In genomic region chr1:21099034-21099868, GRCh38 we compare ENCODE assay signal across 1 cellular context.
A peak's percentile ranks its signal among the peaks of the same experiment; 100 is the strongest.
TF ChIP-seq lines count a peak whose summit lies in the region.

No MANE protein-coding gene starts in this region.

TF ChIP-seq in K562, 482 proteins besides CTCF, POLR2A, EP300 and RAD21 (continued from another document and continues in another):
- TF ChIP-seq EWSR1 (IDR thresholded peaks at IDR 0.05; ENCODE audit: borderline replicate concordance, low read depth, partially characterized antibody), result no peak
- no peak for TF ChIP-seq E2F8 (IDR thresholded peaks at IDR 0.05; ENCODE audit: low read depth, partially characterized antibody)
- TF ChIP-seq CEBPG (CRISPR knock-in tag; IDR thresholded peaks at IDR 0.05), result no peak
- peak; percentile 15 to 45; a peak in 1 of 4 replicates for TF ChIP-seq CEBPG (tag; conservative IDR thresholded peaks at IDR 0.05 in 1 of 2, IDR thresholded peaks at IDR 0.05 in 1 of 2)
- TF ChIP-seq NUFIP1 (IDR thresholded peaks at IDR 0.05; ENCODE audit: partially characterized antibody), result no peak
- no peak for TF ChIP-seq ZNF511 (CRISPR knock-in tag; IDR thresholded peaks at IDR 0.05)
- TF ChIP-seq MAFG (tag; conservative IDR thresholded peaks at IDR 0.05), result peak; percentile 85
- TF ChIP-seq MAFK (IDR thresholded peaks at IDR 0.05; ENCODE audit: low read length), result peak; percentile 57; the same call in 1 of the 2 replicates
- TF ChIP-seq CREB3 (tag; conservative IDR thresholded peaks at IDR 0.05; ENCODE audit: low read depth), result no peak
- TF ChIP-seq GTF2E2 (tag; IDR thresholded peaks at IDR 0.05), result 0 out of 2 replicates have a peak, but pooled peaks have one; percentile 28
- no peak for TF ChIP-seq MEF2D (tag; conservative IDR thresholded peaks at IDR 0.05; ENCODE audit: low read depth)
- no peak for TF ChIP-seq ZFP36 (IDR thresholded peaks at IDR 0.05; ENCODE audit: low read depth, low read length, partially characterized antibody)
- peak; percentile 66 for TF ChIP-seq RBM25 (IDR thresholded peaks at IDR 0.05; ENCODE audit: low read depth, low read length, severe bottlenecking)
- no peak for TF ChIP-seq IRF1 (CRISPR knock-in tag; IDR thresholded peaks at IDR 0.05; ENCODE audit: borderline replicate concordance)
- TF ChIP-seq ZNF217 (CRISPR knock-in tag; IDR thresholded peaks at IDR 0.05), result no peak
- TF ChIP-seq SNAPC5 (CRISPR knock-in tag; IDR thresholded peaks at IDR 0.05), result no peak
- peak; percentile 80 for TF ChIP-seq CEBPB (tag; IDR thresholded peaks at IDR 0.05)
- no peak for TF ChIP-seq ZKSCAN8 (CRISPR knock-in tag; IDR thresholded peaks at IDR 0.05)
- TF ChIP-seq ZBTB34 (CRISPR knock-in tag; IDR thresholded peaks at IDR 0.05), result no peak
- TF ChIP-seq ZEB2 (IDR thresholded peaks at IDR 0.05), result no peak
- TF ChIP-seq BRD4 (IDR thresholded peaks at IDR 0.05), result no peak
- peak; percentile 16; the same call in 1 of the 2 replicates for TF ChIP-seq JUND (IDR thresholded peaks at IDR 0.05; ENCODE audit: borderline replicate concordance, low read depth, low read length)
- no peak for TF ChIP-seq JUND (tag; IDR thresholded peaks at IDR 0.05; ENCODE audit: borderline replicate concordance, low read depth, low read length)
- TF ChIP-seq ZBTB33 (CRISPR knock-in tag; IDR thresholded peaks at IDR 0.05), result no peak
- TF ChIP-seq PBX2 (CRISPR knock-in tag; IDR thresholded peaks at IDR 0.05; ENCODE audit: low read depth), result no peak
- 0 out of 2 replicates have a peak, but pooled peaks have one; percentile 44 for TF ChIP-seq PBX2 (tag; conservative IDR thresholded peaks at IDR 0.05; ENCODE audit: low read depth)
- TF ChIP-seq TRIM24 (IDR thresholded peaks at IDR 0.05), result peak in 1 of 2 experiments; percentile 26; a peak in 1 of 4 replicates
- no peak for TF ChIP-seq HNRNPUL1 (IDR thresholded peaks at IDR 0.05; ENCODE audit: low read length)
- TF ChIP-seq SIN3B (IDR thresholded peaks at IDR 0.05; ENCODE audit: low read depth), result no peak
- peak; percentile 39; the same call in 1 of the 2 replicates for TF ChIP-seq NFE2L1 (tag; IDR thresholded peaks at IDR 0.05; ENCODE audit: borderline replicate concordance, low read depth)
- TF ChIP-seq MLX (CRISPR knock-in tag; conservative IDR thresholded peaks at IDR 0.05), result no peak
- no peak for TF ChIP-seq MCM5 (IDR thresholded peaks at IDR 0.05; ENCODE audit: low read depth)
- no peak for TF ChIP-seq TCFL5 (CRISPR knock-in tag; conservative IDR thresholded peaks at IDR 0.05)
- 0 out of 2 replicates have a peak, but pooled peaks have one; percentile 22 for TF ChIP-seq HMBOX1 (IDR thresholded peaks at IDR 0.05)
- TF ChIP-seq MED1 (CRISPR knock-in tag; IDR thresholded peaks at IDR 0.05; ENCODE audit: borderline replicate concordance), result no peak
- no peak for TF ChIP-seq STAT6 (CRISPR knock-in tag; IDR thresholded peaks at IDR 0.05)
- TF ChIP-seq HDAC3 (IDR thresholded peaks at IDR 0.05; ENCODE audit: borderline replicate concordance, partially characterized antibody), result no peak
- no peak for TF ChIP-seq NBN (IDR thresholded peaks at IDR 0.05; ENCODE audit: low read depth)
- TF ChIP-seq ZBTB1 (CRISPR knock-in tag; IDR thresholded peaks at IDR 0.05; ENCODE audit: borderline replicate concordance, low read depth), result no peak
- TF ChIP-seq RUNX1 (IDR thresholded peaks at IDR 0.05; ENCODE audit: low read depth), result no peak
- TF ChIP-seq MTA1 (IDR thresholded peaks at IDR 0.05; ENCODE audit: borderline replicate concordance), result no peak
- TF ChIP-seq IRF2 (CRISPR knock-in tag; IDR thresholded peaks at IDR 0.05), result no peak
- peak; percentile 74 for TF ChIP-seq MYBL2 (IDR thresholded peaks at IDR 0.05; ENCODE audit: low read depth)
- TF ChIP-seq MYBL2 (CRISPR knock-in tag; IDR thresholded peaks at IDR 0.05; ENCODE audit: borderline replicate concordance), result no peak
- peak; percentile 87 for TF ChIP-seq NFE2 (IDR thresholded peaks at IDR 0.05; ENCODE audit: low read depth)
- no peak for TF ChIP-seq LARP7 (IDR thresholded peaks at IDR 0.05)
- TF ChIP-seq ESRRB (CRISPR knock-in tag; IDR thresholded peaks at IDR 0.05; ENCODE audit: borderline replicate concordance), result no peak
- TF ChIP-seq SNRNP70 (optimal IDR thresholded peaks at IDR 0.05; ENCODE audit: low read depth, low read length), result no peak
